22 cellular contexts compared by ENCODE assay signal in the genomic region with DNA sequence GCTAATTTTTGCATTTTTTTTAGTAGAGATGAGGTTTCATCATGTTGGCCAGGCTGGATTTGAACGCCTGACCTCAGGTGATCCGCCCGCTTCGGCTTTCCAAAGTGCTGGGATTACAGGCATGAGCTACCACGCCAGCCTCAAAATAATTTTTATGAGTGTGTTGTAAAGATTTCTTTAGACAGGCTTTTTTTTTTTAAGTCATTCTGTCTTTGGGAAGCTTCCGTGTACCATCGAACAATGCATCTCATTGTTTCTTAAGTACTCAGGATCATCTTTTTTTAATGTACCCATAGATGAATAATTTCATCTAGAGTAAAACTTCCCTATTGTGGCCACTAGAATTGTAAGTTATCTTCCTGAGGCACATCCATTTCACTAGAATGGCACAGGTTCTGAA. TPM values are rescaled to one million over a fixed set of nuclear protein-coding genes. Genes with fewer than 3 reads are reported as not detected.
DNase-seq lines count a peak whose midpoint lies in the region; ATAC-seq, FAIRE-seq and TF ChIP-seq lines count a peak whose summit lies in the region.
"Had no signal": no experiment of that assay in that cellular context is flagged by ENCODE, and none has a peak within 500 bp of the region (broad histone marks: within the 10 kb centered on the region; RNA-seq: fewer than 3 reads in every experiment).

No MANE protein-coding gene starts in this region.

- no peaks in the 10 kb centered on the region for H3K27me3 Mint-ChIP-seq in MCF 10A (ENCODE audit: insufficient read depth, unreplicated experiment)
- H3K27me3 Mint-ChIP-seq in brain: no peaks in the 10 kb centered on the region
- H3K27me3 Mint-ChIP-seq: CD8-positive, alpha-beta memory T cell had no signal

- H3K14ac ChIP-seq in mesenchymal stem cell (ENCODE audit: low read length in 2 of 2): no peak overlapping the region

- H3K4me3 Mint-ChIP-seq in MCF 10A (ENCODE audit: unreplicated experiment) (no peak overlapping the region), brain (no peak overlapping the region)

- H3K27ac Mint-ChIP-seq in MCF 10A (ENCODE audit: low read depth, unreplicated experiment): no peak overlapping the region
- H3K27ac Mint-ChIP-seq in brain: peak overlapping the region in 3 of 5 experiments; percentile 56 to 88 (median 57)

- H2BK5ac ChIP-seq in mesenchymal stem cell (ENCODE audit: low read depth, low read length, poor library complexity, severe bottlenecking): no peak overlapping the region

- no peak overlapping the region for H2BK120ac ChIP-seq in mesenchymal stem cell (ENCODE audit: low read depth, low read length)

- H4K91ac ChIP-seq in mesenchymal stem cell (ENCODE audit: low read length): no peak overlapping the region

- no peak overlapping the region for H2AFZ ChIP-seq in mesenchymal stem cell (ENCODE audit: low read depth, low read length)

- H3K79me1 ChIP-seq in mesenchymal stem cell (replicated peaks; ENCODE audit: low read length, poor library complexity, severe bottlenecking): peaks cover 4% of the 10 kb centered on the region

- no peak overlapping the region for H4K8ac ChIP-seq in mesenchymal stem cell (ENCODE audit: low read length)

- no peaks in the 10 kb centered on the region for H3K36me3 ChIP-seq in breast epithelium
- H3K36me3 ChIP-seq in mesenchymal stem cell (ENCODE audit: control insufficient read depth in 1 of 2, insufficient read depth in 2 of 2, low read depth in 1 of 2, low read length in 2 of 2): peaks cover 15 to 29% of the 10 kb centered on the region in 2 experiments
- H3K36me3 ChIP-seq in transverse colon: peaks cover 0 to 8% (median 0%) of the 10 kb centered on the region in 4 donors

- POLR2A ChIA-PET in MCF 10A (lab: Yijun Ruan, JAX) (interaction anchor here (0.7 to 1.7 kb wide), 5 partner anchors 8 to 209 kb away, joined by 3 to 8 read pairs (median 3); no protein-coding TSS in a partner anchor), GM10248 (lab: Yijun Ruan, JAX) (interaction anchor here (0.8 kb wide), 1 partner anchor 42 kb away, joined by 4 read pairs; no protein-coding TSS in a partner anchor)

- in situ Hi-C loops in transverse colon (cut with MboI; ENCODE audit: low pct_ligation_motif_present in 1 of 4, low pct_unique_long_range_greater_than_20kb in 1 of 4, low sequenced_read_pairs in 3 of 4): loop anchor here in 1 of 4 donors (10.0 kb wide), 1 partner anchor 203 kb away; the partner anchor contains the start of gene MATN1

- BruUV-seq in MCF 10A (replicated peaks; lab: Mats Ljungman, UMichigan): no TSS peak

- H3K4me3 ChIP-seq in breast epithelium (no peak overlapping the region), mesenchymal stem cell (ENCODE audit: insufficient read depth in 1 of 2, low read depth in 1 of 2, low read length in 2 of 2) (no peak overlapping the region), transverse colon (no peak overlapping the region)
- H3K4me3 ChIP-seq: K562 had no signal

- CTCF ChIA-PET in MCF 10A (lab: Yijun Ruan, JAX) (interaction anchor here (0.6 to 6.9 kb wide), 17 partner anchors 8 to 209 kb away, joined by 3 to 72 read pairs (median 5); no protein-coding TSS in a partner anchor), GM10248 (lab: Yijun Ruan, JAX) (interaction anchor here (0.7 to 18.3 kb wide), 26 partner anchors 9 to 209 kb away, joined by 3 to 245 read pairs (median 4); no protein-coding TSS in a partner anchor)

- H3K9me3 ChIP-seq in breast epithelium (no peaks in the 10 kb centered on the region), mesenchymal stem cell (ENCODE audit: control insufficient read depth, low read length) (no peaks in the 10 kb centered on the region), transverse colon (no peaks in the 10 kb centered on the region)

- DNase-seq in breast epithelium (ENCODE audit: low spot score in 2 of 2) (no peak), MCF 10A (ENCODE audit: unreplicated experiment) (no peak), mesenchymal stem cell (no peak), transverse colon (no peak), GM10248 (ENCODE audit: extremely low spot score) (no peak), GM12891 (ENCODE audit: insufficient read length, low spot score) (no peak)
- DNase-seq: AML-193; C1 segment of cervical spinal cord; CD8-positive, alpha-beta memory T cell; GDM1; MM.1S; NCI-H1048; NCI-H1417 treated with DMSO at 0.1 percent for 48 hours; NCI-H1930; NCI-H226; NCI-H510A treated with DMSO at 0.1 percent for 48 hours; OCI-M1 had no signal

- no peak for FAIRE-seq in GM12891 (lab: Jason Lieb, UNC)
- FAIRE-seq: K562, RCC 7860 had no signal

- no peak overlapping the region for H3K4ac ChIP-seq in mesenchymal stem cell (ENCODE audit: low read depth in 1 of 2, low read length in 2 of 2)

- peak overlapping the region; percentile 52 for H2BK15ac ChIP-seq in mesenchymal stem cell (ENCODE audit: low read depth, poor library complexity, severe bottlenecking)

- H3K9me3 Mint-ChIP-seq in MCF 10A (ENCODE audit: unreplicated experiment) (no peaks in the 10 kb centered on the region), brain (no peaks in the 10 kb centered on the region)
- H3K9me3 Mint-ChIP-seq: CD8-positive, alpha-beta memory T cell had no signal

- no peak overlapping the region for H2BK12ac ChIP-seq in mesenchymal stem cell (ENCODE audit: low read length in 2 of 2)

- H3K4me1 Mint-ChIP-seq in MCF 10A (ENCODE audit: insufficient read depth, unreplicated experiment): peaks cover 6% of the 10 kb centered on the region
- peaks cover 34% of the 10 kb centered on the region for H3K4me1 Mint-ChIP-seq in brain

- TF ChIP-seq EP300 in transverse colon (IDR thresholded peaks at IDR 0.05; ENCODE audit: low read depth): no peak

- no peak overlapping the region for H2AK5ac ChIP-seq in mesenchymal stem cell (ENCODE audit: low read length, severe bottlenecking)

- intact Hi-C loops in breast epithelium (cut with DNase I; ENCODE audit: low total_unique reads): loop anchor here (10.0 kb wide), 1 partner anchor 753 kb away; no protein-coding TSS in a partner anchor
- intact Hi-C loops in MCF 10A (cut with micrococcal nuclease): loop anchor here (5.0 kb wide), 2 partner anchors 141 to 211 kb away; no protein-coding TSS in a partner anchor
- intact Hi-C loops in transverse colon (cut with DNase I; ENCODE audit: low total_unique reads): no loop called here

- ATAC-seq in HG02763 (IDR thresholded peaks at IDR 0.05; ENCODE audit: unreplicated experiment): no peak
- ATAC-seq: K562, Right ventricle myocardium inferior had no signal

- H3K9ac ChIP-seq in mesenchymal stem cell (ENCODE audit: low read length): no peak overlapping the region

- TF ChIP-seq CTCF in breast epithelium (IDR thresholded peaks at IDR 0.05): peak in 1 of 3 donors; percentile 33
- no peak for TF ChIP-seq CTCF in MCF 10A (IDR thresholded peaks at IDR 0.05; ENCODE audit: unreplicated experiment)
- no peak for TF ChIP-seq CTCF in brain (conservative IDR thresholded peaks at IDR 0.05)
- TF ChIP-seq CTCF in transverse colon (IDR thresholded peaks at IDR 0.05): no peak
- TF ChIP-seq CTCF in GM10248 (IDR thresholded peaks at IDR 0.05; ENCODE audit: control extremely low read depth, extremely low read depth, low read depth, missing control alignments): no peak

- 95% methylated on average over 5 of the region's 7 CpGs for WGBS in mesenchymal stem cell
- 50 to 52% methylated on average over 5 to 7 of the region's 7 CpGs for WGBS in transverse colon (ENCODE audit: low coverage in 1 of 2), 2 donors

- H3K27me3 ChIP-seq in breast epithelium (no peaks in the 10 kb centered on the region), mesenchymal stem cell (ENCODE audit: control insufficient read depth in 1 of 2, insufficient read depth in 1 of 2, low read length in 2 of 2) (no peaks in the 10 kb centered on the region), transverse colon (no peaks in the 10 kb centered on the region)

- H3K4me2 ChIP-seq in mesenchymal stem cell (ENCODE audit: low read length, poor library complexity, severe bottlenecking): no peak overlapping the region

- H3K18ac ChIP-seq in mesenchymal stem cell (ENCODE audit: low read depth in 1 of 2, low read length in 2 of 2): no peak overlapping the region

- H3K27ac ChIP-seq in breast epithelium (peak overlapping the region; percentile 60 to 77), mesenchymal stem cell (ENCODE audit: low read length, poor library complexity, severe bottlenecking) (no peak overlapping the region), transverse colon (peak overlapping the region; percentile 17 to 47 (median 21))

- no peaks in the 10 kb centered on the region for H3K4me1 ChIP-seq in breast epithelium
- peaks cover 14% of the 10 kb centered on the region for H3K4me1 ChIP-seq in mesenchymal stem cell (ENCODE audit: control insufficient read depth, insufficient read depth, low read depth, low read length)
- H3K4me1 ChIP-seq in transverse colon: peaks cover 0 to 23% (median 2%) of the 10 kb centered on the region in 4 donors

- peaks cover 41% of the 10 kb centered on the region for H3K36me3 Mint-ChIP-seq in MCF 10A (ENCODE audit: insufficient read depth, unreplicated experiment)
- H3K36me3 Mint-ChIP-seq in brain: peaks cover 13% of the 10 kb centered on the region

- H3K23ac ChIP-seq in mesenchymal stem cell (ENCODE audit: low read length in 2 of 2): no peak overlapping the region

- TF ChIP-seq POLR2A in breast epithelium (IDR thresholded peaks at IDR 0.05): no peak
- TF ChIP-seq POLR2A in transverse colon (IDR thresholded peaks at IDR 0.05): no peak
- no peak for TF ChIP-seq POLR2A in GM12891 (IDR thresholded peaks at IDR 0.05; ENCODE audit: low read depth, low read length)

TF ChIP-seq in GM12891, 5 proteins besides CTCF, POLR2A, EP300 and RAD21:
- no peak for TF ChIP-seq SPI1 (IDR thresholded peaks at IDR 0.05; ENCODE audit: low read depth, low read length)
- TF ChIP-seq POLR2AphosphoS5 (IDR thresholded peaks at IDR 0.05; ENCODE audit: low read depth, low read length): no peak
- no peak for TF ChIP-seq PAX5 (IDR thresholded peaks at IDR 0.05; ENCODE audit: insufficient read depth, low read length, severe bottlenecking)
- TF ChIP-seq POU2F2 (IDR thresholded peaks at IDR 0.05; ENCODE audit: low read depth, low read length): no peak
- TF ChIP-seq TAF1 (IDR thresholded peaks at IDR 0.05; ENCODE audit: low read depth, low read length): no peak

RNA-seq across cellular contexts. Expression of gene SDC3, which starts 19.6 kb away (rescaled TPM):
- total RNA-seq in breast epithelium: 10 to 100 TPM; 16.5 to 37.8 (median 26.2) TPM
- total RNA-seq in MCF 10A (2022): 21.7 and 25.5 TPM in 2 replicates
- 117 TPM for polyA plus RNA-seq in brain (ENCODE audit: insufficient read depth, low read depth, low replicate concordance)
- 102 TPM for polyA plus RNA-seq in mesenchymal stem cell (2013, experiment 1 of 2)
- polyA plus RNA-seq in mesenchymal stem cell (2013, experiment 2 of 2): 102 TPM
- total RNA-seq in transverse colon: 10 to 100 TPM in 3 of 4 donors, 1 to 10 TPM in 1; 7.9 to 35.4 (median 10.1) TPM
- 0.06 TPM for polyA plus RNA-seq in GM12891 (2012; ENCODE audit: low read depth, missing spikeins)
- polyA plus RNA-seq: CD8-positive, alpha-beta memory T cell had no signal
